ENCODE assay signal across 19 cellular contexts in the genomic region with DNA sequence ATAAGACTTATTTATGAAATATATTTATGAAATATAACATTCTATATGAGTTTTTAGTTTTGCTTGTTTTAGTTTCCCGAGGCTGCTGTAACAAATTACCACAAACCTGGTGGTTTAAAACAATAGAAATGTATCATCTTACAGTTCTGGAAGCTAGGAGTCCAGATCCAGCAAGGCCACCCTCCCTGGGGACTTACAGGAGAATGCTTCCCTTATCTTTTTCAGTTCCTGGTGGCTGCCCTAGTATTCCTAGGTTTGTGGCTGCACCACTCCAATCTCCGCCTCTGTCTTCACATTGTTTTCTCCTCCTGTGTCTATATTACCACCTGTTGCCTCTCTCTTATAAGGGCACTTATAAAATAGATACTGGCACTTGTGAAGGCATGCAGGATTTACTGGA.
"Had no signal": no experiment of that assay in that cellular context is flagged by ENCODE, and none has a peak within 500 bp of the region (broad histone marks: within the 10 kb centered on the region; RNA-seq: fewer than 3 reads in every experiment).

No MANE protein-coding gene starts in this region.

- H3K27me3 Mint-ChIP-seq: activated CD8-positive, alpha-beta T cell treated with anti-CD3 and anti-CD28 coated beads for 36 hours; effector memory CD8-positive, alpha-beta T cell; naive B cell had no signal

- H3K36me3 ChIP-seq: heart left ventricle, ovary, right lobe of liver, stomach, upper lobe of right lung had no signal

- H3K27ac ChIP-seq: heart left ventricle, ovary, right lobe of liver, stomach, testis, upper lobe of right lung had no signal

- H3K4me3 ChIP-seq: heart left ventricle, lung, ovary, right lobe of liver, smooth muscle cell, stomach, testis, upper lobe of right lung had no signal

- H3K4me2 ChIP-seq: smooth muscle cell had no signal

- H3K36me3 Mint-ChIP-seq: naive B cell, WTC11 had no signal

- H3K4me1 ChIP-seq: heart left ventricle, right lobe of liver, stomach, upper lobe of right lung had no signal

- H3K4me1 Mint-ChIP-seq: naive B cell had no signal

- H3K9me3 Mint-ChIP-seq: naive B cell, WTC11 had no signal

- H3K9me3 ChIP-seq: heart left ventricle, ovary, right lobe of liver, stomach, testis, upper lobe of right lung had no signal

- H3K4me3 Mint-ChIP-seq: activated CD8-positive, alpha-beta T cell treated with anti-CD3 and anti-CD28 coated beads for 36 hours; activated T-cell treated with anti-CD3 and anti-CD28 coated beads, Interleukin-2, amount 50 U/mL, for 4 hours; effector memory CD8-positive, alpha-beta T cell; naive B cell; WTC11 had no signal

- DNase-seq: activated CD4-positive, alpha-beta T cell treated with anti-CD3 and anti-CD28 coated beads for 4 hours; activated CD8-positive, alpha-beta T cell treated with anti-CD3 and anti-CD28 coated beads for 36 hours; activated effector memory CD4-positive, alpha-beta T cell treated with Interleukin-2 at 50 U/mL for 16 hours; activated naive CD4-positive, alpha-beta T cell treated with anti-CD3 and anti-CD28 coated beads, Interleukin-2, amount 50 U/mL, for 16 hours; activated T-cell treated with anti-CD3 and anti-CD28 coated beads, Interleukin-2, amount 50 U/mL, for 4 hours; dermis blood vessel endothelial cell; effector memory CD8-positive, alpha-beta T cell; foreskin melanocyte; heart left ventricle; midbrain; naive B cell; ovary; right lobe of liver; stomach; testis; upper lobe of right lung had no signal

- H3K27ac Mint-ChIP-seq: activated CD8-positive, alpha-beta T cell treated with anti-CD3 and anti-CD28 coated beads for 36 hours; effector memory CD8-positive, alpha-beta T cell; naive B cell had no signal

- H3K27me3 ChIP-seq: heart left ventricle, ovary, right lobe of liver, stomach, testis, upper lobe of right lung had no signal
